In the genomic region with DNA sequence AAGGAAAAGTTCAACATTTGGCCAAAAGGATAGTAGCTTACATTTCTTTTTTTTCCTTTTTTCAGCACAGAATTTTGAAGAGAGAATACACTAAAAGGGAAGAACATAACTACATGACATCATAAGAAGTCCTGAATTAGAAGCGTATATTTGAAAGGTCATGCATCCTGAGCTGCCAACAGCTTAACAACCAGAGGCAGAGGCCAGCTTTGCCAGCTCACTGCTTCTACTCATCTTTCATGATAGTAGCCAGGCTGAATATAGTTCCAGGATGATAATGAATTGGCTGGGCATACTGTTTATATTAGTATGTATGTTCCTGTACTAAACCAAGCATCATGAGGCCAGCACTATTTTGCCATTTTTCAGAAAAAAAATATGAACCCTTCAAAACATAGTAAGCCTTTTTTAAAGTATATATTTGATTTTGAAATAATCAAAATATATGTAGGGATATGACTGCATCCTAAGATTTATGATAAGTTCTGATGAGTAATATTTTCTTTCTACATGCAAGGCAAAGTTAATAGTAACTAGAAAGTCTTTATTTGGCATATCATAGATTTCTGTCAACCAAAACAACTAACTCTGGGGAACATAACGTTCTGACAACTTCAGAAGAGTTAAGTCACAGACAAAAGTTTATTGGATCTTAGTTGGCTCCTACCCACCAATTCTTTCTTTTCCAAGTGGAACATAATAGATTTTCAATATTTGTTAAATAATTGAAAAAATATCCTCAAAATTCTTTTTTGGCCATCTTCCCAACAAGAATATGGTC, we compare ENCODE assay signal across 17 cellular contexts.
DNase-seq lines count a peak whose midpoint lies in the region; ATAC-seq, FAIRE-seq and TF ChIP-seq lines count a peak whose summit lies in the region.
"Had no signal": no experiment of that assay in that cellular context is flagged by ENCODE, and none has a peak within 500 bp of the region (broad histone marks: within the 10 kb centered on the region; RNA-seq: fewer than 3 reads in every experiment).

No MANE protein-coding gene starts in this region.

- H3K14ac ChIP-seq in trophoblast cell (ENCODE audit: low read length), result no peak overlapping the region

- no peak for TF ChIP-seq CTCF in BE2C (IDR thresholded peaks at IDR 0.05; ENCODE audit: low read depth, low read length)

- H2BK12ac ChIP-seq in trophoblast cell (ENCODE audit: low read length), result no peak overlapping the region

- no peak overlapping the region for H2AK5ac ChIP-seq in trophoblast cell (ENCODE audit: low read length)

- H3K4ac ChIP-seq in trophoblast cell (ENCODE audit: low read depth, low read length), result no peak overlapping the region

- H2BK5ac ChIP-seq in trophoblast cell (ENCODE audit: low read depth, low read length, poor library complexity), result no peak overlapping the region

- H3K9ac ChIP-seq in trophoblast cell (ENCODE audit: low read length), result no peak overlapping the region

- no peaks in the 10 kb centered on the region for H3K4me1 ChIP-seq in small intestine (ENCODE audit: control insufficient read depth in 2 of 2, insufficient read depth in 1 of 2, low read depth in 1 of 2, low read length in 1 of 2)
- H3K4me1 ChIP-seq in BE2C, result no peaks in the 10 kb centered on the region
- no peaks in the 10 kb centered on the region for H3K4me1 ChIP-seq in trophoblast cell (ENCODE audit: control insufficient read depth in 1 of 2, insufficient read depth in 2 of 2, low read length in 2 of 2)

- H3K4me2 ChIP-seq in trophoblast cell (ENCODE audit: low read length), result no peak overlapping the region

- H3K27ac ChIP-seq in small intestine (ENCODE audit: low read depth in 1 of 2, low read length in 1 of 2) (no peak overlapping the region), trophoblast cell (ENCODE audit: low read depth, low read length) (no peak overlapping the region)
- H3K27ac ChIP-seq: esophagus muscularis mucosa had no signal

- intact Hi-C loops in left cardiac atrium (cut with DNase I), result no loop called here

- no peak for FAIRE-seq in small intestine (lab: Jason Lieb, UNC)
- FAIRE-seq: islet of Langerhans, TTC549 had no signal

- no peak overlapping the region for H2BK120ac ChIP-seq in trophoblast cell (ENCODE audit: insufficient read depth, low read length, poor library complexity)

- no peak overlapping the region for H2AFZ ChIP-seq in trophoblast cell (ENCODE audit: insufficient read depth, low read length, poor library complexity)

- H3K79me1 ChIP-seq in trophoblast cell (ENCODE audit: low read length), result no peaks in the 10 kb centered on the region

- no peak overlapping the region for H3K4me3 ChIP-seq in small intestine (ENCODE audit: low read depth in 1 of 2, low read length in 2 of 2)
- H3K4me3 ChIP-seq in BE2C (ENCODE audit: low read depth, low read length), result no peak overlapping the region
- no peak overlapping the region for H3K4me3 ChIP-seq in trophoblast cell (ENCODE audit: low read depth, low read length)
- H3K4me3 ChIP-seq: esophagus muscularis mucosa had no signal

- H4K12ac ChIP-seq in trophoblast cell (ENCODE audit: low read depth, low read length), result no peak overlapping the region

- H3K36me3 ChIP-seq in small intestine (ENCODE audit: control insufficient read depth in 2 of 2, insufficient read depth in 2 of 2, low read length in 2 of 2) (no peaks in the 10 kb centered on the region), BE2C (no peaks in the 10 kb centered on the region), trophoblast cell (ENCODE audit: control insufficient read depth in 1 of 2, insufficient read depth in 2 of 2, low read length in 2 of 2) (no peaks in the 10 kb centered on the region)
- H3K36me3 ChIP-seq: esophagus muscularis mucosa had no signal

- H3K23ac ChIP-seq in trophoblast cell (ENCODE audit: low read length), result no peak overlapping the region

- no peaks in the 10 kb centered on the region for H3K27me3 ChIP-seq in small intestine (ENCODE audit: control insufficient read depth in 2 of 2, insufficient read depth in 2 of 2, low read length in 2 of 2)
- H3K27me3 ChIP-seq in BE2C, result no peaks in the 10 kb centered on the region
- H3K27me3 ChIP-seq in trophoblast cell (ENCODE audit: insufficient read depth, low read length), result no peaks in the 10 kb centered on the region
- H3K27me3 ChIP-seq: esophagus muscularis mucosa had no signal

- peak; percentile 73 to 93 for ATAC-seq in left cardiac atrium

- H3K9me3 ChIP-seq in small intestine (ENCODE audit: control insufficient read depth, low read depth) (no peaks in the 10 kb centered on the region), BE2C (no peaks in the 10 kb centered on the region), trophoblast cell (ENCODE audit: insufficient read depth, low read depth, low read length) (no peaks in the 10 kb centered on the region)
- H3K9me3 ChIP-seq: esophagus muscularis mucosa had no signal

- 80 to 94% (median 83%) methylated on average over 2 of the region's 2 CpGs for WGBS in small intestine, 3 donors
- no CpG with 5 or more reads among the region's 2 CpGs for WGBS in trophoblast cell (ENCODE audit: extremely low coverage, insufficient coverage, insufficient read length)

- no peak overlapping the region for H4K91ac ChIP-seq in trophoblast cell (ENCODE audit: low read depth, low read length)

- DNase-seq in DMS53 (lab: John Stamatoyannopoulos, UW), result peak; percentile 60
- DNase-seq in DMS53 treated with DMSO at 0.1 percent for 48 hours (lab: John Stamatoyannopoulos, UW; ENCODE audit: unreplicated experiment), result no peak
- DNase-seq in amniotic epithelial cell (ENCODE audit: low read depth), result peak; percentile 65
- peak; percentile 27 for DNase-seq in left cardiac atrium
- peak; percentile 8 for DNase-seq in small intestine
- DNase-seq in HuH-7 (ENCODE audit: low spot score), result no peak
- no peak for DNase-seq in BE2C
- DNase-seq in trophoblast cell, result no peak
- DNase-seq: 8988T; activated CD8-positive, alpha-beta memory T cell treated with anti-CD3 and anti-CD28 coated beads for 24 hours; activated naive CD4-positive, alpha-beta T cell; NCI-H524 treated with DMSO at 0.1 percent for 48 hours; SHP77; substantia nigra had no signal

- no peak overlapping the region for H4K8ac ChIP-seq in trophoblast cell (ENCODE audit: low read depth, low read length)

- H3K79me2 ChIP-seq in trophoblast cell (ENCODE audit: control insufficient read depth, insufficient read depth, low read length, poor library complexity), result no peaks in the 10 kb centered on the region

- H3K18ac ChIP-seq in trophoblast cell (ENCODE audit: low read length), result no peak overlapping the region

Comparison
In these comparisons a context has a peak if more than half of its experiments do, and no peak if none do; other contexts are left out.
1. DNase-seq: peak in DMS53 (single experiment), amniotic epithelial cell (single experiment), left cardiac atrium (single experiment) and small intestine (single experiment); none in DMS53 treated with DMSO at 0.1 percent for 48 hours (single experiment), HuH-7 (single experiment), BE2C (single experiment) and trophoblast cell (0 of 2).